Comparison of ENCODE assay signal across 16 cellular contexts in genomic region chr9:21017092-21017491, GRCh38. TPM values are rescaled to one million over a fixed set of nuclear protein-coding genes. Genes with fewer than 3 reads are reported as not detected.
DNase-seq lines count a peak whose midpoint lies in the region; ATAC-seq, FAIRE-seq and TF ChIP-seq lines count a peak whose summit lies in the region.
"Had no signal": no experiment of that assay in that cellular context is flagged by ENCODE, and none has a peak within 500 bp of the region (broad histone marks: within the 10 kb centered on the region; RNA-seq: fewer than 3 reads in every experiment).

No MANE protein-coding gene starts in this region.

- no peaks in the 10 kb centered on the region for H3K27me3 Mint-ChIP-seq in activated naive CD4-positive, alpha-beta T cell treated with anti-CD3 and anti-CD28 coated beads, Interleukin-2, amount 50 U/mL, for 24 hours
- H3K27me3 Mint-ChIP-seq: progenitor cell of endocrine pancreas had no signal

- no peaks in the 10 kb centered on the region for H4K20me1 ChIP-seq in HepG2 (ENCODE audit: insufficient read depth, low read length)

- 63% methylated on average over 2 of the region's 2 CpGs for WGBS in HepG2 (ENCODE audit: low lambda C conversion rate)

- no peak for TF ChIP-seq CTCF in HepG2 (CRISPR knock-in tag; IDR thresholded peaks at IDR 0.05)

- TF ChIP-seq RAD21 in HepG2 (CRISPR knock-in tag; IDR thresholded peaks at IDR 0.05), result no peak

- ATAC-seq in HepG2, result no peak
- ATAC-seq: heart left ventricle had no signal

- peaks cover 12% of the 10 kb centered on the region for H3K4me1 Mint-ChIP-seq in activated naive CD4-positive, alpha-beta T cell treated with anti-CD3 and anti-CD28 coated beads, Interleukin-2, amount 50 U/mL, for 24 hours

- H3K4me3 ChIP-seq in adipocyte (ENCODE audit: low read length), result no peak overlapping the region
- no peak overlapping the region for H3K4me3 ChIP-seq in HepG2 (replicated peaks in 1 of 3; ENCODE audit: insufficient read depth in 1 of 3, low read depth in 2 of 3, low read length in 3 of 3)
- H3K4me3 ChIP-seq: heart left ventricle, tibial artery had no signal

- no peak for TF ChIP-seq POLR2A in HepG2 (IDR thresholded peaks at IDR 0.05; ENCODE audit: insufficient read depth in 1 of 2, low read depth in 2 of 2, low read length in 2 of 2)

- no peaks in the 10 kb centered on the region for H3K9me3 Mint-ChIP-seq in activated naive CD4-positive, alpha-beta T cell treated with anti-CD3 and anti-CD28 coated beads, Interleukin-2, amount 50 U/mL, for 24 hours

- H3K36me3 ChIP-seq in adipocyte (ENCODE audit: control insufficient read depth, insufficient read depth, low read length, severe bottlenecking) (no peaks in the 10 kb centered on the region), HepG2 (replicated peaks in 1 of 2; ENCODE audit: control insufficient read depth in 1 of 2, insufficient read depth in 2 of 2, low read length in 2 of 2) (no peaks in the 10 kb centered on the region)

- no peak overlapping the region for H3K9ac ChIP-seq in adipocyte (ENCODE audit: low read length)
- H3K9ac ChIP-seq in HepG2 (ENCODE audit: insufficient read depth, low read depth, low read length), result no peak overlapping the region

- intact Hi-C loops in HepG2 (cut with micrococcal nuclease; ENCODE audit: unreplicated experiment), result no loop called here

- H3K9me3 ChIP-seq in adipocyte (ENCODE audit: control insufficient read depth, low read length) (no peaks in the 10 kb centered on the region), HepG2 (ENCODE audit: low read length) (no peaks in the 10 kb centered on the region)
- H3K9me3 ChIP-seq: tibial artery had no signal

- H3K4me1 ChIP-seq in adipocyte (ENCODE audit: control insufficient read depth, insufficient read depth, low read length), result peaks cover 4% of the 10 kb centered on the region
- no peaks in the 10 kb centered on the region for H3K4me1 ChIP-seq in HepG2 (ENCODE audit: insufficient read depth, low read length)

- no peaks in the 10 kb centered on the region for H3K79me2 ChIP-seq in HepG2 (ENCODE audit: insufficient read depth, low read length)

- in situ Hi-C loops in HepG2 (cut with HindIII; ENCODE audit: extremely low pct_ligation_motif_present, low pct_unique_long_range_greater_than_20kb), result no loop called here

- no peak for FAIRE-seq in HepG2 (lab: Jason Lieb, UNC)

- H3K4me3 Mint-ChIP-seq in activated naive CD4-positive, alpha-beta T cell treated with anti-CD3 and anti-CD28 coated beads, Interleukin-2, amount 50 U/mL, for 24 hours, result no peak overlapping the region

- TF ChIP-seq EP300 in HepG2 (IDR thresholded peaks at IDR 0.05; ENCODE audit: low read depth in 2 of 2, low read length in 2 of 2) (no peak), HepG2 (CRISPR knock-in tag; IDR thresholded peaks at IDR 0.05; ENCODE audit: borderline replicate concordance) (no peak)

- CTCF ChIA-PET in HepG2 (lab: Yijun Ruan, JAX; ENCODE audit: low intra/inter-chr PET ratio, low total read pairs), result no interaction called here

- DNase-seq in activated naive CD4-positive, alpha-beta T cell treated with Interleukin-2 at 50 U/mL for 16 hours, result no peak
- DNase-seq in adipocyte (ENCODE audit: low read depth) (peak; percentile 49), fibroblast of the conjunctiva (ENCODE audit: low read depth) (peak; percentile 14), Kasumi-1 (lab: John Stamatoyannopoulos, UW) (no peak), HepG2 (ENCODE audit: low spot score) (no peak), T-helper 1 cell (no peak), NCI-H1930 (lab: John Stamatoyannopoulos, UW) (no peak)
- DNase-seq: 8988T; Calu3; effector memory CD4-positive, alpha-beta T cell; heart left ventricle; kidney glomerular epithelial cell; NCI-H1105 treated with DMSO at 0.1 percent for 48 hours; tibial artery had no signal

- no peak overlapping the region for H3K4me2 ChIP-seq in HepG2 (ENCODE audit: low read depth, low read length)

- H2AFZ ChIP-seq in HepG2 (ENCODE audit: low read length), result no peak overlapping the region

- H3K27me3 ChIP-seq in adipocyte (replicated peaks; ENCODE audit: control insufficient read depth, insufficient read depth, low read length), result no peaks in the 10 kb centered on the region
- H3K27me3 ChIP-seq in HepG2 (ENCODE audit: control insufficient read depth in 1 of 2, insufficient read depth in 2 of 2, low read length in 2 of 2), result no peaks in the 10 kb centered on the region
- H3K27me3 ChIP-seq: heart left ventricle, tibial artery had no signal

- POLR2A ChIA-PET in HepG2 (lab: Yijun Ruan, JAX), result no interaction called here

- no TSS peak for BruUV-seq in HepG2 (replicated peaks; lab: Mats Ljungman, UMichigan)

- H3K27ac ChIP-seq in HepG2 (ENCODE audit: extremely low read length, insufficient read depth, low read length), result no peak overlapping the region
- H3K27ac ChIP-seq: heart left ventricle, tibial artery had no signal

- H3K27ac Mint-ChIP-seq in activated naive CD4-positive, alpha-beta T cell treated with anti-CD3 and anti-CD28 coated beads, Interleukin-2, amount 50 U/mL, for 24 hours, result peak overlapping the region; percentile 41
- H3K27ac Mint-ChIP-seq: progenitor cell of endocrine pancreas had no signal

- H3K36me3 Mint-ChIP-seq in activated naive CD4-positive, alpha-beta T cell treated with anti-CD3 and anti-CD28 coated beads, Interleukin-2, amount 50 U/mL, for 24 hours, result peaks cover 31% of the 10 kb centered on the region

TF ChIP-seq in HepG2, 621 proteins besides CTCF, POLR2A, EP300 and RAD21:
- TF ChIP-seq ZBTB42 (CRISPR knock-in tag; IDR thresholded peaks at IDR 0.05) (no peak), AHR (CRISPR knock-in tag; IDR thresholded peaks at IDR 0.05) (no peak), KLF6 (CRISPR knock-in tag; IDR thresholded peaks at IDR 0.05) (no peak), YY1 (IDR thresholded peaks at IDR 0.05; ENCODE audit: insufficient read depth, insufficient replicate concordance, low read depth, low read length) (no peak), ZNF33B (CRISPR knock-in tag; IDR thresholded peaks at IDR 0.05) (no peak), THAP8 (CRISPR knock-in tag; IDR thresholded peaks at IDR 0.05; ENCODE audit: borderline replicate concordance) (no peak), ZNF333 (CRISPR knock-in tag; IDR thresholded peaks at IDR 0.05; ENCODE audit: borderline replicate concordance) (no peak), TRIM24 (CRISPR knock-in tag; IDR thresholded peaks at IDR 0.05) (no peak), E2F5 (CRISPR knock-in tag; conservative IDR thresholded peaks at IDR 0.05) (no peak), WIZ (CRISPR knock-in tag; IDR thresholded peaks at IDR 0.05) (no peak), ESRRA (CRISPR knock-in tag; IDR thresholded peaks at IDR 0.05; ENCODE audit: low read depth) (no peak)

RNA-seq across cellular contexts. Expression of gene HACD4, which starts 14.3 kb away (rescaled TPM):
- not detected in 2 replicates for total RNA-seq in HepG2 (2016; rRNA removed; fragmentation: Illumina TruSeq; extraction: Trizol)
- not detected in 2 replicates for total RNA-seq in HepG2 (2016; cell fraction: cytosol; rRNA removed; fragmentation: Illumina TruSeq; extraction: Trizol; ENCODE audit: low read depth)
- total RNA-seq in HepG2 (2016; cell fraction: insoluble cytoplasmic fraction; rRNA removed; fragmentation: Illumina TruSeq; extraction: Trizol), result not detected in 2 replicates
- not detected in 2 replicates for total RNA-seq in HepG2 (2016; cell fraction: membrane; rRNA removed; fragmentation: Illumina TruSeq; extraction: Trizol)
- not detected in 2 replicates for total RNA-seq in HepG2 (2016; cell fraction: nucleus; rRNA removed; fragmentation: Illumina TruSeq; extraction: Trizol)
- not detected in 2 replicates for polyA plus RNA-seq in HepG2 (2011; rRNA removed)
- not detected in 2 replicates for polyA plus RNA-seq in HepG2 (2011; cell fraction: cytosol; rRNA removed)
- polyA plus RNA-seq in HepG2 (2011; cell fraction: nucleus; rRNA removed), result not detected in 2 replicates
- polyA plus RNA-seq in HepG2 (2012), result 0.05 and 0.08 TPM in 2 replicates
- polyA plus RNA-seq in HepG2 (2016; cell fraction: cytosol; fragmentation: Illumina TruSeq; extraction: Trizol; ENCODE audit: low read depth), result not detected in 2 replicates
- polyA plus RNA-seq in HepG2 (2016; cell fraction: insoluble cytoplasmic fraction; fragmentation: Illumina TruSeq; extraction: Trizol; ENCODE audit: low read depth), result not detected in 2 replicates
- polyA plus RNA-seq in HepG2 (2016; cell fraction: membrane; fragmentation: Illumina TruSeq; extraction: Trizol; ENCODE audit: low read depth), result not detected in 2 replicates
- not detected in 2 replicates for polyA plus RNA-seq in HepG2 (2016; cell fraction: nucleus; fragmentation: Illumina TruSeq; extraction: Trizol; ENCODE audit: insufficient read depth, low read depth)
- polyA minus RNA-seq in HepG2 (2011; rRNA and poly(A)+ RNA removed; ENCODE audit: low replicate concordance), result not detected in 2 replicates
- polyA minus RNA-seq in HepG2 (2011; cell fraction: cytosol; rRNA and poly(A)+ RNA removed), result not detected in 2 replicates
- under 0.01 and 0.26 TPM in 2 replicates for polyA minus RNA-seq in HepG2 (2011; cell fraction: nucleus; rRNA and poly(A)+ RNA removed)

Comparison
In these comparisons a context has a peak if more than half of its experiments do, and no peak if none do; other contexts are left out.
1. DNase-seq: peak in adipocyte (single experiment) and fibroblast of the conjunctiva (single experiment); none in activated naive CD4-positive, alpha-beta T cell treated with Interleukin-2 at 50 U/mL for 16 hours (single experiment), Kasumi-1 (0 of 2), HepG2 (single experiment), T-helper 1 cell (0 of 5) and NCI-H1930 (0 of 2).